In genomic region chr3:9270704-9271103, GRCh38 we compare ENCODE assay signal across 23 cellular contexts. TPM values are rescaled to one million over a fixed set of nuclear protein-coding genes. Genes with fewer than 3 reads are reported as not detected.
DNase-seq lines count a peak whose midpoint lies in the region; ATAC-seq lines count a peak whose summit lies in the region.
"Had no signal": no experiment of that assay in that cellular context is flagged by ENCODE, and none has a peak within 500 bp of the region (broad histone marks: within the 10 kb centered on the region; RNA-seq: fewer than 3 reads in every experiment).

No MANE protein-coding gene starts in this region.

- no peak overlapping the region for H3K4me3 ChIP-seq in CD4-positive, CD25-positive, alpha-beta regulatory T cell (ENCODE audit: low read depth, low read length)
- no peak overlapping the region for H3K4me3 ChIP-seq in naive thymus-derived CD4-positive, alpha-beta T cell (ENCODE audit: low read length)
- H3K4me3 ChIP-seq: A549; BLaER1 treated with 17β-estradiol and CSF1 and Interleukin-3, amounts not matched to agents 10 nM and 100 nM; GM12878 had no signal

- H3K4me3 Mint-ChIP-seq in activated naive CD4-positive, alpha-beta T cell treated with anti-CD3 and anti-CD28 coated beads, Interleukin-2, amount 10 ng/mL, durations not matched to agents 7 days and 5 days = no peak overlapping the region
- H3K4me3 Mint-ChIP-seq in activated naive CD4-positive, alpha-beta T cell treated with anti-CD3 and anti-CD28 coated beads for 36 hours = no peak overlapping the region
- H3K4me3 Mint-ChIP-seq in CD4-positive, CD25-positive, alpha-beta regulatory T cell = no peak overlapping the region
- H3K4me3 Mint-ChIP-seq in naive thymus-derived CD4-positive, alpha-beta T cell = peak overlapping the region in 3 of 10 donors; percentile 1 to 36 (median 24)
- H3K4me3 Mint-ChIP-seq: B cell; CD4-positive, alpha-beta memory T cell; CD8-positive, alpha-beta memory T cell had no signal

- H3K27me3 ChIP-seq in CD4-positive, CD25-positive, alpha-beta regulatory T cell (ENCODE audit: control insufficient read depth, insufficient read depth, low read length) = no peaks in the 10 kb centered on the region
- no peaks in the 10 kb centered on the region for H3K27me3 ChIP-seq in naive thymus-derived CD4-positive, alpha-beta T cell (ENCODE audit: control insufficient read depth in 2 of 2, insufficient read depth in 2 of 2, low read length in 2 of 2)
- H3K27me3 ChIP-seq: BLaER1 treated with 17β-estradiol and CSF1 and Interleukin-3, amounts not matched to agents 10 nM and 100 nM had no signal

- no peaks in the 10 kb centered on the region for H3K36me3 Mint-ChIP-seq in activated naive CD4-positive, alpha-beta T cell treated with anti-CD3 and anti-CD28 coated beads, Interleukin-2, amount 10 ng/mL, durations not matched to agents 7 days and 5 days
- H3K36me3 Mint-ChIP-seq in activated naive CD4-positive, alpha-beta T cell treated with anti-CD3 and anti-CD28 coated beads for 36 hours (ENCODE audit: low read depth) = peaks cover 1% of the 10 kb centered on the region
- peaks cover 5% of the 10 kb centered on the region for H3K36me3 Mint-ChIP-seq in CD4-positive, CD25-positive, alpha-beta regulatory T cell
- peaks cover 0 to 9% (median 0%) of the 10 kb centered on the region in 5 donors for H3K36me3 Mint-ChIP-seq in naive thymus-derived CD4-positive, alpha-beta T cell

- DNase-seq in activated naive CD4-positive, alpha-beta T cell treated with anti-CD3 and anti-CD28 coated beads, Interleukin-2, amount 10 ng/mL, durations not matched to agents 7 days and 5 days = no peak
- no peak for DNase-seq in activated naive CD4-positive, alpha-beta T cell treated with anti-CD3 and anti-CD28 coated beads for 36 hours
- peak in 1 of 3 donors; percentile 36 for DNase-seq in CD4-positive, CD25-positive, alpha-beta regulatory T cell
- peak in 1 of 9 donors; percentile 4 for DNase-seq in naive thymus-derived CD4-positive, alpha-beta T cell
- DNase-seq in germinal center (ENCODE audit: low spot score) = no peak
- DNase-seq: AML-193; CD4-positive, alpha-beta memory T cell; CD8-positive, alpha-beta memory T cell; COR-L47; DMS 273 treated with DMSO at 0.1 percent for 48 hours; DMS153; DMS53; DMS79; DND-41; EL; GDM1 had no signal

- peak overlapping the region; percentile 46 for H3K27ac Mint-ChIP-seq in activated naive CD4-positive, alpha-beta T cell treated with anti-CD3 and anti-CD28 coated beads, Interleukin-2, amount 10 ng/mL, durations not matched to agents 7 days and 5 days
- H3K27ac Mint-ChIP-seq in activated naive CD4-positive, alpha-beta T cell treated with anti-CD3 and anti-CD28 coated beads for 36 hours = no peak overlapping the region
- H3K27ac Mint-ChIP-seq in CD4-positive, CD25-positive, alpha-beta regulatory T cell = peak overlapping the region in 1 of 3 donors; percentile 53
- peak overlapping the region in 5 of 9 donors; percentile 38 to 66 (median 42) for H3K27ac Mint-ChIP-seq in naive thymus-derived CD4-positive, alpha-beta T cell
- H3K27ac Mint-ChIP-seq: B cell; CD4-positive, alpha-beta memory T cell; CD8-positive, alpha-beta memory T cell had no signal

- H3K27me3 Mint-ChIP-seq in activated naive CD4-positive, alpha-beta T cell treated with anti-CD3 and anti-CD28 coated beads, Interleukin-2, amount 10 ng/mL, durations not matched to agents 7 days and 5 days = peaks cover 10% of the 10 kb centered on the region
- H3K27me3 Mint-ChIP-seq in activated naive CD4-positive, alpha-beta T cell treated with anti-CD3 and anti-CD28 coated beads for 36 hours (ENCODE audit: low read depth) = peaks cover 2% of the 10 kb centered on the region
- H3K27me3 Mint-ChIP-seq in CD4-positive, CD25-positive, alpha-beta regulatory T cell = peaks cover 10% of the 10 kb centered on the region
- peaks cover 0 to 4% (median 0%) of the 10 kb centered on the region in 5 donors for H3K27me3 Mint-ChIP-seq in naive thymus-derived CD4-positive, alpha-beta T cell

- H3K27ac ChIP-seq in CD4-positive, CD25-positive, alpha-beta regulatory T cell (ENCODE audit: insufficient read depth, low read length, poor library complexity, severe bottlenecking) = no peak overlapping the region
- H3K27ac ChIP-seq in naive thymus-derived CD4-positive, alpha-beta T cell (ENCODE audit: low read depth, low read length) = no peak overlapping the region
- H3K27ac ChIP-seq: 22Rv1; A549; BLaER1 treated with 17β-estradiol and CSF1 and Interleukin-3, amounts not matched to agents 10 nM and 100 nM; C4-2B had no signal

- H3K36me3 ChIP-seq in CD4-positive, CD25-positive, alpha-beta regulatory T cell (ENCODE audit: control insufficient read depth, insufficient read depth, low read length) = no peaks in the 10 kb centered on the region
- no peaks in the 10 kb centered on the region for H3K36me3 ChIP-seq in naive thymus-derived CD4-positive, alpha-beta T cell (ENCODE audit: control insufficient read depth in 2 of 3, insufficient read depth in 3 of 3, low read length in 3 of 3)
- H3K36me3 ChIP-seq: BLaER1 treated with 17β-estradiol and CSF1 and Interleukin-3, amounts not matched to agents 10 nM and 100 nM had no signal

- peak; percentile 56 to 65 for ATAC-seq in CD4-positive, CD25-positive, alpha-beta regulatory T cell (ENCODE audit: low read depth in 2 of 2)
- ATAC-seq in naive thymus-derived CD4-positive, alpha-beta T cell = no peak
- no peak for ATAC-seq in HG02970 (IDR thresholded peaks at IDR 0.05; ENCODE audit: low FRiP score, unreplicated experiment)
- ATAC-seq: A549, GM12878 had no signal

- intact Hi-C loops in activated naive CD4-positive, alpha-beta T cell treated with anti-CD3 and anti-CD28 coated beads for 36 hours (cut with micrococcal nuclease) = no loop called here
- intact Hi-C loops in naive thymus-derived CD4-positive, alpha-beta T cell (cut with micrococcal nuclease) = no loop called here

- H3K4me1 ChIP-seq in CD4-positive, CD25-positive, alpha-beta regulatory T cell (ENCODE audit: control insufficient read depth, insufficient read depth, low read length, poor library complexity, severe bottlenecking) = no peaks in the 10 kb centered on the region
- no peaks in the 10 kb centered on the region for H3K4me1 ChIP-seq in naive thymus-derived CD4-positive, alpha-beta T cell (ENCODE audit: control insufficient read depth in 2 of 2, insufficient read depth in 2 of 2, low read length in 2 of 2)
- H3K4me1 ChIP-seq: A549 had no signal

- H3K4me1 Mint-ChIP-seq in activated naive CD4-positive, alpha-beta T cell treated with anti-CD3 and anti-CD28 coated beads, Interleukin-2, amount 10 ng/mL, durations not matched to agents 7 days and 5 days = peaks cover 4% of the 10 kb centered on the region
- no peaks in the 10 kb centered on the region for H3K4me1 Mint-ChIP-seq in activated naive CD4-positive, alpha-beta T cell treated with anti-CD3 and anti-CD28 coated beads for 36 hours (ENCODE audit: low read depth)
- H3K4me1 Mint-ChIP-seq in CD4-positive, CD25-positive, alpha-beta regulatory T cell = peaks cover 0 to 12% (median 4%) of the 10 kb centered on the region in 4 donors
- H3K4me1 Mint-ChIP-seq in naive thymus-derived CD4-positive, alpha-beta T cell = peaks cover 0 to 2% (median 0%) of the 10 kb centered on the region in 7 donors
- H3K4me1 Mint-ChIP-seq: B cell; CD8-positive, alpha-beta memory T cell had no signal

- peaks cover 3% of the 10 kb centered on the region for H3K9me3 Mint-ChIP-seq in activated naive CD4-positive, alpha-beta T cell treated with anti-CD3 and anti-CD28 coated beads, Interleukin-2, amount 10 ng/mL, durations not matched to agents 7 days and 5 days
- H3K9me3 Mint-ChIP-seq in activated naive CD4-positive, alpha-beta T cell treated with anti-CD3 and anti-CD28 coated beads for 36 hours = peaks cover 5% of the 10 kb centered on the region
- H3K9me3 Mint-ChIP-seq in CD4-positive, CD25-positive, alpha-beta regulatory T cell = peaks cover 0 to 3% (median 0%) of the 10 kb centered on the region in 7 donors
- peaks cover 0 to 10% (median 3%) of the 10 kb centered on the region in 11 donors for H3K9me3 Mint-ChIP-seq in naive thymus-derived CD4-positive, alpha-beta T cell
- H3K9me3 Mint-ChIP-seq: CD8-positive, alpha-beta memory T cell had no signal

- CTCF ChIA-PET in activated naive CD4-positive, alpha-beta T cell treated with anti-CD3 and anti-CD28 coated beads, Interleukin-2, amount 10 ng/mL, durations not matched to agents 7 days and 5 days (lab: Charles Lee) = no interaction called here
- CTCF ChIA-PET in activated naive CD4-positive, alpha-beta T cell treated with anti-CD3 and anti-CD28 coated beads for 36 hours (lab: Charles Lee) = no interaction called here
- CTCF ChIA-PET in naive thymus-derived CD4-positive, alpha-beta T cell (lab: Charles Lee) = no interaction called here

- POLR2A ChIA-PET in naive thymus-derived CD4-positive, alpha-beta T cell (lab: Charles Lee) = no interaction called here

- H3K9me3 ChIP-seq in CD4-positive, CD25-positive, alpha-beta regulatory T cell (ENCODE audit: control insufficient read depth in 2 of 2, low read length in 2 of 2) = peaks cover 0 to 2% of the 10 kb centered on the region in 2 experiments
- no peaks in the 10 kb centered on the region for H3K9me3 ChIP-seq in naive thymus-derived CD4-positive, alpha-beta T cell (ENCODE audit: control insufficient read depth in 2 of 3, low read length in 3 of 3)
- H3K9me3 ChIP-seq: A549 had no signal

RNA-seq across cellular contexts. Expression of gene SRGAP3, which starts 21.3 kb away (rescaled TPM):
- 1 to 10 TPM; 2.4 to 2.5 TPM for total RNA-seq in activated naive CD4-positive, alpha-beta T cell treated with anti-CD3 and anti-CD28 coated beads for 36 hours
- total RNA-seq in CD4-positive, CD25-positive, alpha-beta regulatory T cell = 8.1 TPM
- polyA plus RNA-seq in CD4-positive, CD25-positive, alpha-beta regulatory T cell = 1 to 10 TPM; 1.8 to 3.7 (median 2.4) TPM
- 1 to 10 TPM; 1.4 to 6.0 (median 4.8) TPM for total RNA-seq in naive thymus-derived CD4-positive, alpha-beta T cell
- polyA plus RNA-seq in naive thymus-derived CD4-positive, alpha-beta T cell = 1 to 10 TPM; 1.7 to 2.3 TPM

Comparison
In these comparisons a context has a peak if more than half of its experiments do, and no peak if none do; other contexts are left out.
1. ATAC-seq: peak in CD4-positive, CD25-positive, alpha-beta regulatory T cell (2 of 2); none in naive thymus-derived CD4-positive, alpha-beta T cell (single experiment) and HG02970 (single experiment).